1 cellular context compared by ENCODE assay signal in the genomic region with DNA sequence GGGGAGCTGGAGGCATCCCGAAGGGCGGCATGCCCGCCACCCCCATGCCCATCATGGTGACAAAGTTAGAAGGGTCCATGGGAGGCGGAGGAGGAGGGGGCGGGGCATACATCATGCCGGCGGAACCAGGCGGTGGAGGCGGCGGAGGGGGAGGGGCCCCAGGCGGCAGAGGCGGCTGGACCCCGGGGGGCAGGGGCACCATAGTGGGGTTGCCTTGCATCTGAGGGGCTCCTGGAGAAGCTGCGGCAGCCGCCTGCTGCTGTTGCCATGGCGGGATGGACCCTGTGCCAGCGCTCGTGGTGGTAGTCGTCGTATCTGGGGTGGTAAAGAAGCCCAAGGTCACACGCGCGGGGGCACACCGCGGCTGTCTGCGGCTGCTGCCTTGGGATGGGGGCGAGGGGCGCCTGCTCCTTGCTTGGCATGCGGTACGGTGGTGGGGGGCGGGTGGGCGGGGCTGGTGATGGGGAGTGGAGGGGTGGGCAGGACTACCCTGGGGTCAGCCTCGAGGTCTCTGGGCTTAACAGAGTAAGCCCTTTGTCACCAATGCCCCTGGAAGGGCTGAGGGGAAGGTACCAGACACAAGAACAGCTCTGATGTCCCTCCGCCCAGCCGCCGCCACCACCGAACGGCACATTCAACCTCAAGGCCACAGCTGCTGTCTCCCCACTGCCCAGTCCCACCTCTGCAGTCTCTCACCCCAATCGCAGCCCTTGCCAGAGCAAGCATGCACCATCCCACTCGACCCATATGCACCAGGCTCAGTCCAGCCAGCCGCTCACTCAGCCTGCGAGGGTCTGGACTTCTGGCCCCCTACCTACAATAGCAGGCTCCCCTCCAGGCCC.
TF ChIP-seq lines count a peak whose summit lies in the region.

No MANE protein-coding gene starts in this region.

TF ChIP-seq in H1, 55 proteins besides CTCF, POLR2A, EP300 and RAD21:
- no peak for TF ChIP-seq HDAC2 (IDR thresholded peaks at IDR 0.05; ENCODE audit: borderline replicate concordance in 1 of 2, low read depth in 2 of 2, low read length in 2 of 2)
- TF ChIP-seq JUN (IDR thresholded peaks at IDR 0.05; ENCODE audit: low read depth, low read length): no peak
- TF ChIP-seq POLR2AphosphoS5 (IDR thresholded peaks at IDR 0.05; ENCODE audit: low read depth, low read length): peak; percentile 51
- no peak for TF ChIP-seq SP2 (IDR thresholded peaks at IDR 0.05; ENCODE audit: low read length)
